Comparison of ENCODE assay signal across 1 cellular context in the genomic region with DNA sequence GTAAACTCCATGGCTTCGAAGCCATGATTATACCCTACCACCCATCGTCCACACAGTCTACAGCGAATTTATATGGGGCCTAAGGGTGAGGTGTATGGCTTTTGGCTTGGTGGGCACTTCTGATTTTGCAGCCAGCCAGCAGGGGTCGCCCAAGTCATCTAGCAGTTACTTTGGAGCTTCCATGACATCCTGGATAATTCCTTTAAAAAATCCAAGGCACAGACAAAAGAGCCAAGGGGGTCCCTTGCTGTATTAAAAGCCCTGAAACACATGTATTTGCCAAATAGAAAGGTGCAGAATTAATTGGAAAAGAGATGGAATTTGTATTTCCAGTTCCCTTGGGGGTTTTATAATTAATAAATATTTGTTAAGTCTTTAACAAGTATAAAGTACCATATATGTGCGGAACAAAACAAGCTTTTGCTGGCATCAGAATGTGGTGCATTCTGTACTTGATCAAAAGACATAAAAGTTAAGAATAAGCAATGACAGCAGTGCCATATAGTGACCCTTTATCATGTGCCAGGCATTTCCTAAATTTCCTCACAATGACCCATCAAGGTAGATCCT.
TF ChIP-seq lines count a peak whose summit lies in the region.

No MANE protein-coding gene starts in this region.

TF ChIP-seq in HepG2, 621 proteins besides CTCF, POLR2A, EP300 and RAD21 (continued from another document):
- TF ChIP-seq, protein P1, sequence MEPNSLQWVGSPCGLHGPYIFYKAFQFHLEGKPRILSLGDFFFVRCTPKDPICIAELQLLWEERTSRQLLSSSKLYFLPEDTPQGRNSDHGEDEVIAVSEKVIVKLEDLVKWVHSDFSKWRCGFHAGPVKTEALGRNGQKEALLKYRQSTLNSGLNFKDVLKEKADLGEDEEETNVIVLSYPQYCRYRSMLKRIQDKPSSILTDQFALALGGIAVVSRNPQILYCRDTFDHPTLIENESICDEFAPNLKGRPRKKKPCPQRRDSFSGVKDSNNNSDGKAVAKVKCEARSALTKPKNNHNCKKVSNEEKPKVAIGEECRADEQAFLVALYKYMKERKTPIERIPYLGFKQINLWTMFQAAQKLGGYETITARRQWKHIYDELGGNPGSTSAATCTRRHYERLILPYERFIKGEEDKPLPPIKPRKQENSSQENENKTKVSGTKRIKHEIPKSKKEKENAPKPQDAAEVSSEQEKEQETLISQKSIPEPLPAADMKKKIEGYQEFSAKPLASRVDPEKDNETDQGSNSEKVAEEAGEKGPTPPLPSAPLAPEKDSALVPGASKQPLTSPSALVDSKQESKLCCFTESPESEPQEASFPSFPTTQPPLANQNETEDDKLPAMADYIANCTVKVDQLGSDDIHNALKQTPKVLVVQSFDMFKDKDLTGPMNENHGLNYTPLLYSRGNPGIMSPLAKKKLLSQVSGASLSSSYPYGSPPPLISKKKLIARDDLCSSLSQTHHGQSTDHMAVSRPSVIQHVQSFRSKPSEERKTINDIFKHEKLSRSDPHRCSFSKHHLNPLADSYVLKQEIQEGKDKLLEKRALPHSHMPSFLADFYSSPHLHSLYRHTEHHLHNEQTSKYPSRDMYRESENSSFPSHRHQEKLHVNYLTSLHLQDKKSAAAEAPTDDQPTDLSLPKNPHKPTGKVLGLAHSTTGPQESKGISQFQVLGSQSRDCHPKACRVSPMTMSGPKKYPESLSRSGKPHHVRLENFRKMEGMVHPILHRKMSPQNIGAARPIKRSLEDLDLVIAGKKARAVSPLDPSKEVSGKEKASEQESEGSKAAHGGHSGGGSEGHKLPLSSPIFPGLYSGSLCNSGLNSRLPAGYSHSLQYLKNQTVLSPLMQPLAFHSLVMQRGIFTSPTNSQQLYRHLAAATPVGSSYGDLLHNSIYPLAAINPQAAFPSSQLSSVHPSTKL (CRISPR knock-in tag; IDR thresholded peaks at IDR 0.05) = 0 out of 2 replicates have a peak, but pooled peaks have one; percentile 10
- TF ChIP-seq ZNF891 (CRISPR knock-in tag; IDR thresholded peaks at IDR 0.05) (no peak), BORCS8-MEF2B (CRISPR knock-in tag; IDR thresholded peaks at IDR 0.05) (no peak), RBM39 (IDR thresholded peaks at IDR 0.05; ENCODE audit: low read depth, low read length, poor library complexity, severe bottlenecking) (no peak), SMC3 (IDR thresholded peaks at IDR 0.05; ENCODE audit: low read length) (peak; percentile 82), ZNF350 (CRISPR knock-in tag; IDR thresholded peaks at IDR 0.05; ENCODE audit: borderline replicate concordance, low read depth) (no peak), ONECUT2 (CRISPR knock-in tag; IDR thresholded peaks at IDR 0.05) (no peak), BHLHE40 (IDR thresholded peaks at IDR 0.05; ENCODE audit: low read length) (no peak), ZFP1 (CRISPR knock-in tag; IDR thresholded peaks at IDR 0.05) (0 out of 2 replicates have a peak, but pooled peaks have one; percentile 35), MIXL1 (CRISPR knock-in tag; IDR thresholded peaks at IDR 0.05) (no peak), CREM (IDR thresholded peaks at IDR 0.05) (no peak), CREM (CRISPR knock-in tag; IDR thresholded peaks at IDR 0.05) (no peak), STAG1 (CRISPR knock-in tag; IDR thresholded peaks at IDR 0.05) (peak; percentile 88), SNAPC2 (CRISPR knock-in tag; IDR thresholded peaks at IDR 0.05) (no peak), ZNF709 (CRISPR knock-in tag; IDR thresholded peaks at IDR 0.05) (no peak), ZC3H4 (CRISPR knock-in tag; IDR thresholded peaks at IDR 0.05; ENCODE audit: borderline replicate concordance) (no peak), FOSL1 (CRISPR knock-in tag; IDR thresholded peaks at IDR 0.05; ENCODE audit: borderline replicate concordance) (no peak), NFE2L2 (IDR thresholded peaks at IDR 0.05; ENCODE audit: low read length) (0 out of 2 replicates have a peak, but pooled peaks have one; percentile 3)
- TF ChIP-seq, protein P2, sequence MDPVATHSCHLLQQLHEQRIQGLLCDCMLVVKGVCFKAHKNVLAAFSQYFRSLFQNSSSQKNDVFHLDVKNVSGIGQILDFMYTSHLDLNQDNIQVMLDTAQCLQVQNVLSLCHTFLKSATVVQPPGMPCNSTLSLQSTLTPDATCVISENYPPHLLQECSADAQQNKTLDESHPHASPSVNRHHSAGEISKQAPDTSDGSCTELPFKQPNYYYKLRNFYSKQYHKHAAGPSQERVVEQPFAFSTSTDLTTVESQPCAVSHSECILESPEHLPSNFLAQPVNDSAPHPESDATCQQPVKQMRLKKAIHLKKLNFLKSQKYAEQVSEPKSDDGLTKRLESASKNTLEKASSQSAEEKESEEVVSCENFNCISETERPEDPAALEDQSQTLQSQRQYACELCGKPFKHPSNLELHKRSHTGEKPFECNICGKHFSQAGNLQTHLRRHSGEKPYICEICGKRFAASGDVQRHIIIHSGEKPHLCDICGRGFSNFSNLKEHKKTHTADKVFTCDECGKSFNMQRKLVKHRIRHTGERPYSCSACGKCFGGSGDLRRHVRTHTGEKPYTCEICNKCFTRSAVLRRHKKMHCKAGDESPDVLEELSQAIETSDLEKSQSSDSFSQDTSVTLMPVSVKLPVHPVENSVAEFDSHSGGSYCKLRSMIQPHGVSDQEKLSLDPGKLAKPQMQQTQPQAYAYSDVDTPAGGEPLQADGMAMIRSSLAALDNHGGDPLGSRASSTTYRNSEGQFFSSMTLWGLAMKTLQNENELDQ (CRISPR knock-in tag; IDR thresholded peaks at IDR 0.05; ENCODE audit: borderline replicate concordance) = no peak
- TF ChIP-seq, protein P3, sequence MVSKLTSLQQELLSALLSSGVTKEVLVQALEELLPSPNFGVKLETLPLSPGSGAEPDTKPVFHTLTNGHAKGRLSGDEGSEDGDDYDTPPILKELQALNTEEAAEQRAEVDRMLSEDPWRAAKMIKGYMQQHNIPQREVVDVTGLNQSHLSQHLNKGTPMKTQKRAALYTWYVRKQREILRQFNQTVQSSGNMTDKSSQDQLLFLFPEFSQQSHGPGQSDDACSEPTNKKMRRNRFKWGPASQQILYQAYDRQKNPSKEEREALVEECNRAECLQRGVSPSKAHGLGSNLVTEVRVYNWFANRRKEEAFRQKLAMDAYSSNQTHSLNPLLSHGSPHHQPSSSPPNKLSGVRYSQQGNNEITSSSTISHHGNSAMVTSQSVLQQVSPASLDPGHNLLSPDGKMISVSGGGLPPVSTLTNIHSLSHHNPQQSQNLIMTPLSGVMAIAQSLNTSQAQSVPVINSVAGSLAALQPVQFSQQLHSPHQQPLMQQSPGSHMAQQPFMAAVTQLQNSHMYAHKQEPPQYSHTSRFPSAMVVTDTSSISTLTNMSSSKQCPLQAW (CRISPR knock-in tag; IDR thresholded peaks at IDR 0.05) = no peak
- TF ChIP-seq, protein P4, sequence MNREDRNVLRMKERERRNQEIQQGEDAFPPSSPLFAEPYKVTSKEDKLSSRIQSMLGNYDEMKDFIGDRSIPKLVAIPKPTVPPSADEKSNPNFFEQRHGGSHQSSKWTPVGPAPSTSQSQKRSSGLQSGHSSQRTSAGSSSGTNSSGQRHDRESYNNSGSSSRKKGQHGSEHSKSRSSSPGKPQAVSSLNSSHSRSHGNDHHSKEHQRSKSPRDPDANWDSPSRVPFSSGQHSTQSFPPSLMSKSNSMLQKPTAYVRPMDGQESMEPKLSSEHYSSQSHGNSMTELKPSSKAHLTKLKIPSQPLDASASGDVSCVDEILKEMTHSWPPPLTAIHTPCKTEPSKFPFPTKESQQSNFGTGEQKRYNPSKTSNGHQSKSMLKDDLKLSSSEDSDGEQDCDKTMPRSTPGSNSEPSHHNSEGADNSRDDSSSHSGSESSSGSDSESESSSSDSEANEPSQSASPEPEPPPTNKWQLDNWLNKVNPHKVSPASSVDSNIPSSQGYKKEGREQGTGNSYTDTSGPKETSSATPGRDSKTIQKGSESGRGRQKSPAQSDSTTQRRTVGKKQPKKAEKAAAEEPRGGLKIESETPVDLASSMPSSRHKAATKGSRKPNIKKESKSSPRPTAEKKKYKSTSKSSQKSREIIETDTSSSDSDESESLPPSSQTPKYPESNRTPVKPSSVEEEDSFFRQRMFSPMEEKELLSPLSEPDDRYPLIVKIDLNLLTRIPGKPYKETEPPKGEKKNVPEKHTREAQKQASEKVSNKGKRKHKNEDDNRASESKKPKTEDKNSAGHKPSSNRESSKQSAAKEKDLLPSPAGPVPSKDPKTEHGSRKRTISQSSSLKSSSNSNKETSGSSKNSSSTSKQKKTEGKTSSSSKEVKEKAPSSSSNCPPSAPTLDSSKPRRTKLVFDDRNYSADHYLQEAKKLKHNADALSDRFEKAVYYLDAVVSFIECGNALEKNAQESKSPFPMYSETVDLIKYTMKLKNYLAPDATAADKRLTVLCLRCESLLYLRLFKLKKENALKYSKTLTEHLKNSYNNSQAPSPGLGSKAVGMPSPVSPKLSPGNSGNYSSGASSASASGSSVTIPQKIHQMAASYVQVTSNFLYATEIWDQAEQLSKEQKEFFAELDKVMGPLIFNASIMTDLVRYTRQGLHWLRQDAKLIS (CRISPR knock-in tag; IDR thresholded peaks at IDR 0.05) = no peak
- TF ChIP-seq, protein P5, sequence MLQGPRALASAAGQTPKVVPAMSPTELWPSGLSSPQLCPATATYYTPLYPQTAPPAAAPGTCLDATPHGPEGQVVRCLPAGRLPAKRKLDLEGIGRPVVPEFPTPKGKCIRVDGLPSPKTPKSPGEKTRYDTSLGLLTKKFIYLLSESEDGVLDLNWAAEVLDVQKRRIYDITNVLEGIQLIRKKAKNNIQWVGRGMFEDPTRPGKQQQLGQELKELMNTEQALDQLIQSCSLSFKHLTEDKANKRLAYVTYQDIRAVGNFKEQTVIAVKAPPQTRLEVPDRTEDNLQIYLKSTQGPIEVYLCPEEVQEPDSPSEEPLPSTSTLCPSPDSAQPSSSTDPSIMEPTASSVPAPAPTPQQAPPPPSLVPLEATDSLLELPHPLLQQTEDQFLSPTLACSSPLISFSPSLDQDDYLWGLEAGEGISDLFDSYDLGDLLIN (CRISPR knock-in tag; IDR thresholded peaks at IDR 0.05; ENCODE audit: borderline replicate concordance) = no peak
- TF ChIP-seq, protein P6, sequence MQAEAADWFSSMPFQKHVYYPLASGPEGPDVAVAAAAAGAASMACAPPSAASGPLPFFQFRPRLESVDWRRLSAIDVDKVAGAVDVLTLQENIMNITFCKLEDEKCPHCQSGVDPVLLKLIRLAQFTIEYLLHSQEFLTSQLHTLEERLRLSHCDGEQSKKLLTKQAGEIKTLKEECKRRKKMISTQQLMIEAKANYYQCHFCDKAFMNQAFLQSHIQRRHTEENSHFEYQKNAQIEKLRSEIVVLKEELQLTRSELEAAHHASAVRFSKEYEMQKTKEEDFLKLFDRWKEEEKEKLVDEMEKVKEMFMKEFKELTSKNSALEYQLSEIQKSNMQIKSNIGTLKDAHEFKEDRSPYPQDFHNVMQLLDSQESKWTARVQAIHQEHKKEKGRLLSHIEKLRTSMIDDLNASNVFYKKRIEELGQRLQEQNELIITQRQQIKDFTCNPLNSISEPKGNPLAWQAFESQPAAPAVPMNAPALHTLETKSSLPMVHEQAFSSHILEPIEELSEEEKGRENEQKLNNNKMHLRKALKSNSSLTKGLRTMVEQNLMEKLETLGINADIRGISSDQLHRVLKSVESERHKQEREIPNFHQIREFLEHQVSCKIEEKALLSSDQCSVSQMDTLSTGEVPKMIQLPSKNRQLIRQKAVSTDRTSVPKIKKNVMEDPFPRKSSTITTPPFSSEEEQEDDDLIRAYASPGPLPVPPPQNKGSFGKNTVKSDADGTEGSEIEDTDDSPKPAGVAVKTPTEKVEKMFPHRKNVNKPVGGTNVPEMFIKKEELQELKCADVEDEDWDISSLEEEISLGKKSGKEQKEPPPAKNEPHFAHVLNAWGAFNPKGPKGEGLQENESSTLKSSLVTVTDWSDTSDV (CRISPR knock-in tag; IDR thresholded peaks at IDR 0.05) = no peak
- TF ChIP-seq, protein P7, sequence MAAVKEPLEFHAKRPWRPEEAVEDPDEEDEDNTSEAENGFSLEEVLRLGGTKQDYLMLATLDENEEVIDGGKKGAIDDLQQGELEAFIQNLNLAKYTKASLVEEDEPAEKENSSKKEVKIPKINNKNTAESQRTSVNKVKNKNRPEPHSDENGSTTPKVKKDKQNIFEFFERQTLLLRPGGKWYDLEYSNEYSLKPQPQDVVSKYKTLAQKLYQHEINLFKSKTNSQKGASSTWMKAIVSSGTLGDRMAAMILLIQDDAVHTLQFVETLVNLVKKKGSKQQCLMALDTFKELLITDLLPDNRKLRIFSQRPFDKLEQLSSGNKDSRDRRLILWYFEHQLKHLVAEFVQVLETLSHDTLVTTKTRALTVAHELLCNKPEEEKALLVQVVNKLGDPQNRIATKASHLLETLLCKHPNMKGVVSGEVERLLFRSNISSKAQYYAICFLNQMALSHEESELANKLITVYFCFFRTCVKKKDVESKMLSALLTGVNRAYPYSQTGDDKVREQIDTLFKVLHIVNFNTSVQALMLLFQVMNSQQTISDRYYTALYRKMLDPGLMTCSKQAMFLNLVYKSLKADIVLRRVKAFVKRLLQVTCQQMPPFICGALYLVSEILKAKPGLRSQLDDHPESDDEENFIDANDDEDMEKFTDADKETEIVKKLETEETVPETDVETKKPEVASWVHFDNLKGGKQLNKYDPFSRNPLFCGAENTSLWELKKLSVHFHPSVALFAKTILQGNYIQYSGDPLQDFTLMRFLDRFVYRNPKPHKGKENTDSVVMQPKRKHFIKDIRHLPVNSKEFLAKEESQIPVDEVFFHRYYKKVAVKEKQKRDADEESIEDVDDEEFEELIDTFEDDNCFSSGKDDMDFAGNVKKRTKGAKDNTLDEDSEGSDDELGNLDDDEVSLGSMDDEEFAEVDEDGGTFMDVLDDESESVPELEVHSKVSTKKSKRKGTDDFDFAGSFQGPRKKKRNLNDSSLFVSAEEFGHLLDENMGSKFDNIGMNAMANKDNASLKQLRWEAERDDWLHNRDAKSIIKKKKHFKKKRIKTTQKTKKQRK (IDR thresholded peaks at IDR 0.05; ENCODE audit: low read length) = no peak
TF ChIP-seq in HepG2: peak in this region for 5.
